Comparison of ENCODE assay signal across 14 cellular contexts in the genomic region with DNA sequence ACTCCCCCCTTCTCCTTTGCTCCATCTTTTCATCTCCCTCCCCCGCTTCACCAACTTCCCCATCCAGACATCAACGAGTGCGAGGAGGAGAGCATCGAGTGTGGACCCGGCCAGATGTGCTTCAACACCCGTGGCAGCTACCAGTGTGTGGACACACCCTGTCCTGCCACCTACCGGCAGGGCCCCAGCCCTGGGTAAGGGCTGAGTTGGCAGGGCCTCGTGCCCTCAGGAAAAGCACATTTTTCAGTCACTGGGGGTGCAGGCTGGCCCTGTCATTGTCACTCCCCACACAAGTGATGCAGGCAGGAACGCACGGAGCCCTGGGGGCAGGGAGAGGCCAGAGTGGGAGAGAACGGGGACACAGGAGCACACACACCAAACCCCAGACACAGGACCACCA. TPM values are rescaled to one million over a fixed set of nuclear protein-coding genes. Genes with fewer than 3 reads are reported as not detected.
A peak's percentile ranks its signal among the peaks of the same experiment; 100 is the strongest.
DNase-seq lines count a peak whose midpoint lies in the region; ATAC-seq and TF ChIP-seq lines count a peak whose summit lies in the region.
"Had no signal": no experiment of that assay in that cellular context is flagged by ENCODE, and none has a peak within 500 bp of the region (broad histone marks: within the 10 kb centered on the region; RNA-seq: fewer than 3 reads in every experiment).

No MANE protein-coding gene starts in this region.

- H3K9ac ChIP-seq in SK-N-SH (no peak overlapping the region), PC-3 (ENCODE audit: low read length) (no peak overlapping the region)

- no peak overlapping the region for H3K27ac ChIP-seq in SK-N-SH (ENCODE audit: low read depth in 2 of 2, low read length in 1 of 2)
- no peak overlapping the region for H3K27ac ChIP-seq in PC-3 (ENCODE audit: low read length)
- no peak overlapping the region for H3K27ac ChIP-seq in osteoblast (ENCODE audit: low read depth, low read length)
- H3K27ac ChIP-seq: SJSA1, tibial nerve had no signal

- H3F3A ChIP-seq in SK-N-SH (replicated peaks; ENCODE audit: insufficient read depth) (no peaks in the 10 kb centered on the region), PC-3 (ENCODE audit: low read length, unreplicated experiment) (no peaks in the 10 kb centered on the region)

- POLR2A ChIA-PET in SK-N-SH (lab: Yijun Ruan, JAX): interaction anchor here (0.6 kb wide), 1 partner anchor 29 kb away, joined by 3 read pairs; no protein-coding TSS in a partner anchor
- POLR2A ChIA-PET in PC-3 (lab: Charles Lee; ENCODE audit: unreplicated experiment): no interaction called here

- no peak for TF ChIP-seq RAD21 in SK-N-SH (IDR thresholded peaks at IDR 0.05; ENCODE audit: low read length)

- 91% methylated on average over 9 of the region's 11 CpGs for WGBS in SK-N-SH (ENCODE audit: low lambda C conversion rate)

- TF ChIP-seq EP300 in SK-N-SH (IDR thresholded peaks at IDR 0.05; ENCODE audit: borderline replicate concordance in 1 of 2, low read depth in 1 of 2, low read length in 1 of 2): no peak

- H3K9me3 ChIP-seq in SK-N-SH: no peaks in the 10 kb centered on the region
- H3K9me3 ChIP-seq in PC-3 (ENCODE audit: low read length): no peaks in the 10 kb centered on the region
- no peaks in the 10 kb centered on the region for H3K9me3 ChIP-seq in osteoblast (ENCODE audit: low read depth, low read length)

- H3K4me1 ChIP-seq in SK-N-SH (ENCODE audit: control insufficient read depth in 1 of 2, insufficient read depth in 2 of 2, low read depth in 1 of 2, low read length in 1 of 2) (peaks cover 0 to 24% of the 10 kb centered on the region in 2 experiments; a peak in 1 of 4 replicates), PC-3 (ENCODE audit: insufficient read depth, low read length) (peaks cover 5% of the 10 kb centered on the region; the same call in 1 of the 2 replicates), osteoblast (ENCODE audit: insufficient read depth, low read length) (peaks cover 7% of the 10 kb centered on the region)

- ATAC-seq in SK-N-SH treated with all-trans-retinoic acid at 6 μM for 48 hours: no peak
- peak; percentile 65 for ATAC-seq in PC-3

- no TSS peak for BruUV-seq in PC-3 (replicated peaks; lab: Mats Ljungman, UMichigan)

- no peaks in the 10 kb centered on the region for H4K20me1 ChIP-seq in SK-N-SH (ENCODE audit: insufficient read depth)
- no peaks in the 10 kb centered on the region for H4K20me1 ChIP-seq in PC-3 (ENCODE audit: low read length)
- no peaks in the 10 kb centered on the region for H4K20me1 ChIP-seq in osteoblast (ENCODE audit: insufficient read depth, low read length)

- DNase-seq in SK-N-SH (peak; percentile 52), PC-3 (peak; percentile 25), epithelial cell of esophagus (ENCODE audit: low read depth) (no peak), osteoblast (ENCODE audit: insufficient read length, low spot score, missing footprints) (peak; percentile 82), NCI-H1694 (lab: John Stamatoyannopoulos, UW) (no peak), NCI-H2029 treated with DMSO at 0.1 percent for 48 hours (lab: John Stamatoyannopoulos, UW) (no peak), anterior cingulate cortex (lab: John Stamatoyannopoulos, UW) (no peak)
- DNase-seq: CD8-positive, alpha-beta T cell; erythroblast; NCI-H1417 treated with DMSO at 0.1 percent for 48 hours; occipital lobe had no signal

- no peaks in the 10 kb centered on the region for H3K9me2 ChIP-seq in SK-N-SH
- H3K9me2 ChIP-seq in PC-3 (replicated peaks; ENCODE audit: low read length): no peaks in the 10 kb centered on the region

- H3K27me3 ChIP-seq in SK-N-SH (ENCODE audit: insufficient read depth) (no peaks in the 10 kb centered on the region), PC-3 (ENCODE audit: low read length) (no peaks in the 10 kb centered on the region), osteoblast (ENCODE audit: insufficient read depth, low read length) (peaks cover 8% of the 10 kb centered on the region)
- H3K27me3 ChIP-seq: SJSA1 had no signal

- CTCF ChIA-PET in SK-N-SH (lab: Yijun Ruan, JAX): interaction anchor here (0.8 to 3.3 kb wide), 4 partner anchors 21 to 46 kb away, joined by 3 to 13 read pairs (median 3); no protein-coding TSS in a partner anchor
- CTCF ChIA-PET in PC-3 (lab: Charles Lee): no interaction called here

- H3K36me3 ChIP-seq in SK-N-SH (replicated peaks in 1 of 2; ENCODE audit: control insufficient read depth in 1 of 2, insufficient read depth in 2 of 2, low read length in 1 of 2) (no peaks in the 10 kb centered on the region), PC-3 (ENCODE audit: low read depth, low read length) (no peaks in the 10 kb centered on the region), osteoblast (ENCODE audit: insufficient read depth, low read length) (no peaks in the 10 kb centered on the region)
- H3K36me3 ChIP-seq: SJSA1, tibial nerve had no signal

- H3K79me2 ChIP-seq in SK-N-SH (ENCODE audit: insufficient read depth): no peaks in the 10 kb centered on the region
- no peaks in the 10 kb centered on the region for H3K79me2 ChIP-seq in PC-3 (ENCODE audit: low read length)
- no peaks in the 10 kb centered on the region for H3K79me2 ChIP-seq in osteoblast (ENCODE audit: insufficient read depth, low read length)

- H3K4me3 ChIP-seq in SK-N-SH (ENCODE audit: low read depth in 2 of 2, low read length in 1 of 2) (no peak overlapping the region), PC-3 (ENCODE audit: low read length) (no peak overlapping the region), epithelial cell of esophagus (ENCODE audit: low read length) (no peak overlapping the region), osteoblast (ENCODE audit: insufficient read depth, low read length) (no peak overlapping the region)
- H3K4me3 ChIP-seq: SJSA1 had no signal

- H2AFZ ChIP-seq in SK-N-SH (ENCODE audit: low read depth) (no peak overlapping the region), PC-3 (ENCODE audit: low read length) (peak overlapping the region; percentile 82; the same call in 1 of the 2 replicates), osteoblast (ENCODE audit: low read length) (no peak overlapping the region)

- H3K4me2 ChIP-seq in SK-N-SH (no peak overlapping the region), PC-3 (ENCODE audit: low read length) (no peak overlapping the region), osteoblast (ENCODE audit: insufficient read depth, low read length) (peak overlapping the region; percentile 80)

- no peak for TF ChIP-seq CTCF in SK-N-SH (IDR thresholded peaks at IDR 0.05)
- peak; percentile 48 for TF ChIP-seq CTCF in PC-3 (conservative IDR thresholded peaks at IDR 0.05; ENCODE audit: low read depth, low read length)
- peak; percentile 46 for TF ChIP-seq CTCF in epithelial cell of esophagus (IDR thresholded peaks at IDR 0.05; ENCODE audit: insufficient read depth, low read depth, low read length, missing control alignments)
- TF ChIP-seq CTCF in osteoblast (IDR thresholded peaks at IDR 0.05; ENCODE audit: extremely low read depth, low read depth, low read length): no peak

- intact Hi-C loops in PC-3 (cut with micrococcal nuclease): no loop called here

TF ChIP-seq in SK-N-SH, 30 proteins besides CTCF, POLR2A, EP300 and RAD21:
- TF ChIP-seq, protein P1, sequence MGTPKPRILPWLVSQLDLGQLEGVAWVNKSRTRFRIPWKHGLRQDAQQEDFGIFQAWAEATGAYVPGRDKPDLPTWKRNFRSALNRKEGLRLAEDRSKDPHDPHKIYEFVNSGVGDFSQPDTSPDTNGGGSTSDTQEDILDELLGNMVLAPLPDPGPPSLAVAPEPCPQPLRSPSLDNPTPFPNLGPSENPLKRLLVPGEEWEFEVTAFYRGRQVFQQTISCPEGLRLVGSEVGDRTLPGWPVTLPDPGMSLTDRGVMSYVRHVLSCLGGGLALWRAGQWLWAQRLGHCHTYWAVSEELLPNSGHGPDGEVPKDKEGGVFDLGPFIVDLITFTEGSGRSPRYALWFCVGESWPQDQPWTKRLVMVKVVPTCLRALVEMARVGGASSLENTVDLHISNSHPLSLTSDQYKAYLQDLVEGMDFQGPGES (IDR thresholded peaks at IDR 0.05; ENCODE audit: low read depth, low read length): no peak
- TF ChIP-seq CHD2 (IDR thresholded peaks at IDR 0.05; ENCODE audit: low read length, partially characterized antibody): no peak
- TF ChIP-seq EZH2phosphoT487 (IDR thresholded peaks at IDR 0.05; ENCODE audit: borderline replicate concordance, low read depth): no peak
- no peak for TF ChIP-seq SIN3A (IDR thresholded peaks at IDR 0.05; ENCODE audit: borderline replicate concordance, low read depth, low read length)
- no peak for TF ChIP-seq SMC3 (IDR thresholded peaks at IDR 0.05; ENCODE audit: low read depth, low read length)
- no peak for TF ChIP-seq TAF1 (IDR thresholded peaks at IDR 0.05; ENCODE audit: borderline replicate concordance, low read depth, low read length)
- TF ChIP-seq GABPA (IDR thresholded peaks at IDR 0.05; ENCODE audit: low read depth): no peak
- no peak for TF ChIP-seq FOXJ3 (CRISPR knock-in tag; IDR thresholded peaks at IDR 0.05)
TF ChIP-seq in SK-N-SH: peak in this region for 0.

TF ChIP-seq in SK-N-SH treated with all-trans-retinoic acid at 6 μM for 48 hours, 23 proteins besides CTCF, POLR2A, EP300 and RAD21 (continues in another document):
- TF ChIP-seq ZNF565 (CRISPR knock-in tag; conservative IDR thresholded peaks at IDR 0.05; ENCODE audit: low read depth): no peak
- TF ChIP-seq, protein P2, sequence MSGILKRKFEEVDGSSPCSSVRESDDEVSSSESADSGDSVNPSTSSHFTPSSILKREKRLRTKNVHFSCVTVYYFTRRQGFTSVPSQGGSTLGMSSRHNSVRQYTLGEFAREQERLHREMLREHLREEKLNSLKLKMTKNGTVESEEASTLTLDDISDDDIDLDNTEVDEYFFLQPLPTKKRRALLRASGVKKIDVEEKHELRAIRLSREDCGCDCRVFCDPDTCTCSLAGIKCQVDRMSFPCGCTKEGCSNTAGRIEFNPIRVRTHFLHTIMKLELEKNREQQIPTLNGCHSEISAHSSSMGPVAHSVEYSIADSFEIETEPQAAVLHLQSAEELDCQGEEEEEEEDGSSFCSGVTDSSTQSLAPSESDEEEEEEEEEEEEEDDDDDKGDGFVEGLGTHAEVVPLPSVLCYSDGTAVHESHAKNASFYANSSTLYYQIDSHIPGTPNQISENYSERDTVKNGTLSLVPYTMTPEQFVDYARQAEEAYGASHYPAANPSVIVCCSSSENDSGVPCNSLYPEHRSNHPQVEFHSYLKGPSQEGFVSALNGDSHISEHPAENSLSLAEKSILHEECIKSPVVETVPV (CRISPR knock-in tag; IDR thresholded peaks at IDR 0.05): no peak
- TF ChIP-seq BACH2 (CRISPR knock-in tag; IDR thresholded peaks at IDR 0.05; ENCODE audit: borderline replicate concordance): no peak

RNA-seq across cellular contexts. Expression of a gene that starts 12.4 kb away (rescaled TPM):
- polyA plus RNA-seq in SK-N-SH (2012; rRNA removed): 0.49 and 0.59 TPM in 2 replicates
- polyA plus RNA-seq in SK-N-SH (2012; cell fraction: cytosol; rRNA removed): 0.34 and 0.84 TPM in 2 replicates
- polyA plus RNA-seq in SK-N-SH (2012; cell fraction: nucleus; rRNA removed): 0.29 TPM in 2 replicates
- total RNA-seq in PC-3 (2014; rRNA removed) (74.1 and 83.0 TPM in 2 replicates), osteoblast (134 and 195 TPM in 2 replicates)
- total RNA-seq: CD8-positive, alpha-beta T cell had no signal

Comparison
In these comparisons a context has a peak if more than half of its experiments do, and no peak if none do; other contexts are left out.
1. DNase-seq: peak in SK-N-SH (single experiment), PC-3 (single experiment) and osteoblast (single experiment); none in epithelial cell of esophagus (single experiment), NCI-H1694 (single experiment), NCI-H2029 treated with DMSO at 0.1 percent for 48 hours (single experiment) and anterior cingulate cortex (0 of 58).
2. CTCF ChIP-seq: peak in PC-3 (single experiment) and epithelial cell of esophagus (single experiment); none in SK-N-SH (single experiment) and osteoblast (single experiment).